Comparison of ENCODE assay signal across 16 cellular contexts in genomic region chr15:93955197-93955596, GRCh38.
DNase-seq lines count a peak whose midpoint lies in the region; ATAC-seq and TF ChIP-seq lines count a peak whose summit lies in the region.
"Had no signal": no experiment of that assay in that cellular context is flagged by ENCODE, and none has a peak within 500 bp of the region (broad histone marks: within the 10 kb centered on the region; RNA-seq: fewer than 3 reads in every experiment).

No MANE protein-coding gene starts in this region.

- intact Hi-C loops in Right ventricle myocardium inferior (cut with DNase I) = no loop called here

- no peak overlapping the region for H3K27ac ChIP-seq in right atrium auricular region
- H3K27ac ChIP-seq: SJSA1 had no signal

- DNase-seq in NCI-H2029 treated with DMSO at 0.1 percent for 48 hours (lab: John Stamatoyannopoulos, UW) (peak; percentile 61), NCI-H2029 (lab: John Stamatoyannopoulos, UW) (no peak), Right ventricle myocardium inferior (ENCODE audit: missing footprints) (no peak), right atrium auricular region (ENCODE audit: low spot score) (no peak), NCI-H748 treated with DMSO at 0.1 percent for 48 hours (lab: John Stamatoyannopoulos, UW) (peak; percentile 57), NCI-H128 (lab: John Stamatoyannopoulos, UW; ENCODE audit: unreplicated experiment) (no peak), LoVo (ENCODE audit: low spot score) (no peak)
- DNase-seq: 8988T, DMS 273 treated with DMSO at 0.1 percent for 48 hours, EL, KG1, NCI-H446 treated with DMSO at 0.1 percent for 48 hours, NCI-H82 had no signal

- H3K27me3 ChIP-seq in right atrium auricular region = no peaks in the 10 kb centered on the region
- H3K27me3 ChIP-seq: SJSA1 had no signal

- H3K36me3 ChIP-seq in right atrium auricular region = no peaks in the 10 kb centered on the region
- H3K36me3 ChIP-seq: SJSA1 had no signal

- TF ChIP-seq CTCF in right atrium auricular region (IDR thresholded peaks at IDR 0.05) = no peak

- H3K4me1 ChIP-seq in right atrium auricular region = no peaks in the 10 kb centered on the region
- H3K4me1 ChIP-seq: SJSA1 had no signal

- ATAC-seq in Right ventricle myocardium inferior = peak; percentile 28
- no peak for ATAC-seq in GM21723 (IDR thresholded peaks at IDR 0.05; ENCODE audit: unreplicated experiment)
- ATAC-seq: GM12878 had no signal

- H3K9me3 ChIP-seq in right atrium auricular region = peaks cover 0 to 5% of the 10 kb centered on the region in 2 donors
- H3K9me3 ChIP-seq: SJSA1 had no signal

- H3K4me3 ChIP-seq in right atrium auricular region = no peak overlapping the region
- H3K4me3 ChIP-seq: GM12878, SJSA1 had no signal

Comparison
In these comparisons a context has a peak if more than half of its experiments do, and no peak if none do; other contexts are left out.
1. DNase-seq: peak in NCI-H2029 treated with DMSO at 0.1 percent for 48 hours (single experiment) and NCI-H748 treated with DMSO at 0.1 percent for 48 hours (single experiment); none in NCI-H2029 (single experiment), Right ventricle myocardium inferior (single experiment), right atrium auricular region (single experiment), NCI-H128 (single experiment) and LoVo (single experiment).